Comparison of ENCODE assay signal across 24 cellular contexts in genomic region chr15:26996250-26996649, GRCh38. TPM values are rescaled to one million over a fixed set of nuclear protein-coding genes. Genes with fewer than 3 reads are reported as not detected.
"Had no signal": no experiment of that assay in that cellular context is flagged by ENCODE, and none has a peak within 500 bp of the region (broad histone marks: within the 10 kb centered on the region; RNA-seq: fewer than 3 reads in every experiment).

No MANE protein-coding gene starts in this region.

- H3K9me3 ChIP-seq: SJCRH30 had no signal

- ATAC-seq: SK-N-SH treated with all-trans-retinoic acid at 6 μM for 48 hours had no signal

- DNase-seq: IMR-90, Karpas-422, KG1, MG63, NCI-H1092, NCI-H1105 treated with DMSO at 0.1 percent for 48 hours, NCI-H1417 treated with DMSO at 0.1 percent for 48 hours, NCI-H146, NCI-H187, NCI-H2029, NCI-H2081 treated with DMSO at 0.1 percent for 48 hours, NCI-H2171, NCI-H226, NCI-H446, NCI-H510A, NCI-H524 treated with DMSO at 0.1 percent for 48 hours, NCI-H69, NCI-H774, SHP77 treated with DMSO at 0.1 percent for 48 hours, SJCRH30, T-helper 1 cell had no signal

- H3K4me1 ChIP-seq: SJCRH30 had no signal

- H3K36me3 ChIP-seq: MG63, SJCRH30 had no signal

- H3K4me3 ChIP-seq: MG63, SJCRH30 had no signal

- H3K27ac ChIP-seq: RWPE1, SJCRH30 had no signal

- H3K27me3 ChIP-seq: MG63, SJCRH30 had no signal

RNA-seq across cellular contexts. Expression of gene GABRG3, which starts 25.3 kb away (rescaled TPM):
- total RNA-seq: HT-29, IMR-90 had no signal
- polyA plus RNA-seq: IMR-90 had no signal
